19 cellular contexts compared by ENCODE assay signal in the genomic region with DNA sequence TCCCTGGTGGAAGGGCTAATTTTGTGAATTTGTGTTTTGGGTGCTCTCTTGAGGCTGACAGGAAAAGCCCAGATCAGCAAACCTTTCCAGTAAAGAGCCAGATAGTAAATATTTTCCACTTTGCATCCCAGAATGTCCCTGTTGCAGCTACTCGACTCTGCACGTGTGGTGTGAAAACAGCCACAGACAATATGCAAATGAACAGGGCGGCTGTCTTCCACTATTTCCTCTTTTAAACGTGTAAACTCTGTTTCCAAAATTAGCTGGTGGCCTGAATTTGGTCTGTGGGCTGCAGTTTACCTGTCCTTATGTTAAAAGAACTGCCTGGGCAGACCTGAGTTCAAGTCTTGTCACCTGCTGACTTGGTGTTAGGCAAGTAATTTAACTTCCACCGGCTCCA.
DNase-seq lines count a peak whose midpoint lies in the region; ATAC-seq, FAIRE-seq and TF ChIP-seq lines count a peak whose summit lies in the region.
"Had no signal": no experiment of that assay in that cellular context is flagged by ENCODE, and none has a peak within 500 bp of the region (broad histone marks: within the 10 kb centered on the region; RNA-seq: fewer than 3 reads in every experiment).

No MANE protein-coding gene starts in this region.

- H3K27me3 Mint-ChIP-seq in activated naive CD8-positive, alpha-beta T cell treated with anti-CD3 and anti-CD28 coated beads, Interleukin-2, amount 50 U/mL, for 24 hours: peaks cover 2% of the 10 kb centered on the region
- H3K27me3 Mint-ChIP-seq in activated naive CD8-positive, alpha-beta T cell treated with anti-CD3 and anti-CD28 coated beads for 36 hours: peaks cover 3% of the 10 kb centered on the region
- H3K27me3 Mint-ChIP-seq in IgD-negative memory B cell: peaks cover 2% of the 10 kb centered on the region
- H3K27me3 Mint-ChIP-seq: activated naive CD8-positive, alpha-beta T cell treated with anti-CD3 and anti-CD28 coated beads, Interleukin-2, amount 10 ng/mL, durations not matched to agents 7 days and 5 days had no signal

- intact Hi-C loops in esophagus squamous epithelium (cut with DNase I): no loop called here

- peak overlapping the region; percentile 6 for H3K27ac Mint-ChIP-seq in activated naive CD8-positive, alpha-beta T cell treated with anti-CD3 and anti-CD28 coated beads, Interleukin-2, amount 50 U/mL, for 24 hours
- no peak overlapping the region for H3K27ac Mint-ChIP-seq in activated naive CD8-positive, alpha-beta T cell treated with anti-CD3 and anti-CD28 coated beads for 36 hours
- H3K27ac Mint-ChIP-seq in IgD-negative memory B cell: peak overlapping the region; percentile 15 to 64 (median 47)
- H3K27ac Mint-ChIP-seq: activated naive CD8-positive, alpha-beta T cell treated with anti-CD3 and anti-CD28 coated beads, Interleukin-2, amount 10 ng/mL, durations not matched to agents 7 days and 5 days; CD8-positive, alpha-beta T cell had no signal

- H3K27me3 ChIP-seq in esophagus squamous epithelium: no peaks in the 10 kb centered on the region
- H3K27me3 ChIP-seq: pancreas had no signal

- H3K27ac ChIP-seq in esophagus squamous epithelium: no peak overlapping the region
- no peak overlapping the region for H3K27ac ChIP-seq in substantia nigra (ENCODE audit: low read depth, low read length, poor library complexity, severe bottlenecking)
- H3K27ac ChIP-seq: pancreas had no signal

- H3K36me3 Mint-ChIP-seq in activated naive CD8-positive, alpha-beta T cell treated with anti-CD3 and anti-CD28 coated beads, Interleukin-2, amount 50 U/mL, for 24 hours (ENCODE audit: low read depth): no peaks in the 10 kb centered on the region
- no peaks in the 10 kb centered on the region for H3K36me3 Mint-ChIP-seq in activated naive CD8-positive, alpha-beta T cell treated with anti-CD3 and anti-CD28 coated beads for 36 hours
- H3K36me3 Mint-ChIP-seq in IgD-negative memory B cell: peaks cover 2% of the 10 kb centered on the region
- H3K36me3 Mint-ChIP-seq: activated naive CD8-positive, alpha-beta T cell treated with anti-CD3 and anti-CD28 coated beads, Interleukin-2, amount 10 ng/mL, durations not matched to agents 7 days and 5 days; CD8-positive, alpha-beta T cell had no signal

- H3K4me1 Mint-ChIP-seq in activated naive CD8-positive, alpha-beta T cell treated with anti-CD3 and anti-CD28 coated beads, Interleukin-2, amount 50 U/mL, for 24 hours: peaks cover 10% of the 10 kb centered on the region
- H3K4me1 Mint-ChIP-seq in activated naive CD8-positive, alpha-beta T cell treated with anti-CD3 and anti-CD28 coated beads for 36 hours: no peaks in the 10 kb centered on the region
- H3K4me1 Mint-ChIP-seq in IgD-negative memory B cell: peaks cover 26 to 34% (median 29%) of the 10 kb centered on the region in 3 donors
- H3K4me1 Mint-ChIP-seq: activated naive CD8-positive, alpha-beta T cell treated with anti-CD3 and anti-CD28 coated beads, Interleukin-2, amount 10 ng/mL, durations not matched to agents 7 days and 5 days had no signal

- TF ChIP-seq POLR2A in esophagus squamous epithelium (IDR thresholded peaks at IDR 0.05): no peak

- H3K36me3 ChIP-seq in esophagus squamous epithelium: no peaks in the 10 kb centered on the region
- H3K36me3 ChIP-seq: pancreas had no signal

- no peak for TF ChIP-seq CTCF in esophagus squamous epithelium (IDR thresholded peaks at IDR 0.05)

- 42 to 73% methylated on average over 5 of the region's 5 CpGs for WGBS in esophagus squamous epithelium, 2 donors

- peak; percentile 81 for FAIRE-seq in urothelium cell line (lab: Jason Lieb, UNC)
- FAIRE-seq: H54, K562, kidney, pancreas had no signal

- DNase-seq in activated naive CD8-positive, alpha-beta T cell treated with anti-CD3 and anti-CD28 coated beads, Interleukin-2, amount 50 U/mL, for 24 hours: no peak
- DNase-seq in activated naive CD8-positive, alpha-beta T cell treated with anti-CD3 and anti-CD28 coated beads for 36 hours: no peak
- DNase-seq in urothelium cell line (ENCODE audit: low spot score) (no peak), esophagus squamous epithelium (lab: John Stamatoyannopoulos, UW) (no peak), substantia nigra (lab: John Stamatoyannopoulos, UW) (no peak), kidney tubule cell (ENCODE audit: low spot score) (no peak)
- DNase-seq: activated CD4-positive, alpha-beta T cell treated with anti-CD3 and anti-CD28 coated beads for 4 hours; activated naive CD8-positive, alpha-beta T cell treated with anti-CD3 and anti-CD28 coated beads, Interleukin-2, amount 10 ng/mL, durations not matched to agents 7 days and 5 days; activated T-cell treated with anti-CD3 and anti-CD28 coated beads, Interleukin-2, amount 50 U/mL, for 1 hour; CD8-positive, alpha-beta T cell; central memory CD4-positive, alpha-beta T cell; kidney; NCI-H1694; NCI-H748 treated with DMSO at 0.1 percent for 48 hours; pancreas had no signal

- no peak overlapping the region for H3K4me3 Mint-ChIP-seq in activated naive CD8-positive, alpha-beta T cell treated with anti-CD3 and anti-CD28 coated beads, Interleukin-2, amount 50 U/mL, for 24 hours
- no peak overlapping the region for H3K4me3 Mint-ChIP-seq in activated naive CD8-positive, alpha-beta T cell treated with anti-CD3 and anti-CD28 coated beads for 36 hours
- peak overlapping the region; percentile 48 to 75 (median 62) for H3K4me3 Mint-ChIP-seq in IgD-negative memory B cell
- H3K4me3 Mint-ChIP-seq: activated naive CD8-positive, alpha-beta T cell treated with anti-CD3 and anti-CD28 coated beads, Interleukin-2, amount 10 ng/mL, durations not matched to agents 7 days and 5 days; CD8-positive, alpha-beta T cell had no signal

- no peaks in the 10 kb centered on the region for H3K9me3 ChIP-seq in esophagus squamous epithelium
- H3K9me3 ChIP-seq: pancreas had no signal

- ATAC-seq in activated naive CD8-positive, alpha-beta T cell treated with anti-CD3 and anti-CD28 coated beads, Interleukin-2, amount 50 U/mL, for 24 hours: no peak
- peak; percentile 68 for ATAC-seq in HG02623 (IDR thresholded peaks at IDR 0.05; ENCODE audit: unreplicated experiment)
- ATAC-seq: CD8-positive, alpha-beta T cell; K562; pancreas had no signal

- peaks cover 0 to 8% (median 4%) of the 10 kb centered on the region in 3 donors for H3K4me1 ChIP-seq in esophagus squamous epithelium
- H3K4me1 ChIP-seq: pancreas had no signal

- H3K9me3 Mint-ChIP-seq in activated naive CD8-positive, alpha-beta T cell treated with anti-CD3 and anti-CD28 coated beads, Interleukin-2, amount 50 U/mL, for 24 hours: no peaks in the 10 kb centered on the region
- H3K9me3 Mint-ChIP-seq in activated naive CD8-positive, alpha-beta T cell treated with anti-CD3 and anti-CD28 coated beads for 36 hours: no peaks in the 10 kb centered on the region
- no peaks in the 10 kb centered on the region for H3K9me3 Mint-ChIP-seq in IgD-negative memory B cell
- H3K9me3 Mint-ChIP-seq: activated naive CD8-positive, alpha-beta T cell treated with anti-CD3 and anti-CD28 coated beads, Interleukin-2, amount 10 ng/mL, durations not matched to agents 7 days and 5 days; CD8-positive, alpha-beta T cell had no signal

- no peak overlapping the region for H3K4me3 ChIP-seq in esophagus squamous epithelium
- H3K4me3 ChIP-seq: K562, pancreas had no signal

Comparison
In these comparisons a context has a peak if more than half of its experiments do, and no peak if none do; other contexts are left out.
1. H3K4me3 Mint-ChIP-seq: peak in IgD-negative memory B cell (4 of 4); none in activated naive CD8-positive, alpha-beta T cell treated with anti-CD3 and anti-CD28 coated beads, Interleukin-2, amount 50 U/mL, for 24 hours (single experiment) and activated naive CD8-positive, alpha-beta T cell treated with anti-CD3 and anti-CD28 coated beads for 36 hours (single experiment).